9 cellular contexts compared by ENCODE assay signal in genomic region chr1:6208723-6209660, GRCh38. TPM values are rescaled to one million over a fixed set of nuclear protein-coding genes. Genes with fewer than 3 reads are reported as not detected.
DNase-seq lines count a peak whose midpoint lies in the region; ATAC-seq lines count a peak whose summit lies in the region.
"Had no signal": no experiment of that assay in that cellular context is flagged by ENCODE, and none has a peak within 500 bp of the region (broad histone marks: within the 10 kb centered on the region; RNA-seq: fewer than 3 reads in every experiment).

No MANE protein-coding gene starts in this region.

- no peak overlapping the region for H3K9ac ChIP-seq in Karpas-422 (ENCODE audit: low read length)

- peaks cover 3% of the 10 kb centered on the region for H3K36me3 Mint-ChIP-seq in T-helper 2 cell treated with Interferon-gamma antibody and Interleukin-4, amounts not matched to agents 5 μg/mL and 100 μg/mL, for 36 hours (ENCODE audit: low read depth)
- H3K36me3 Mint-ChIP-seq in naive thymus-derived CD4-positive, alpha-beta T cell, result peaks cover 0 to 21% (median 0%) of the 10 kb centered on the region in 5 donors

- H3K9me2 ChIP-seq in Karpas-422 (replicated peaks; ENCODE audit: insufficient read depth, low read length), result no peaks in the 10 kb centered on the region

- no peaks in the 10 kb centered on the region for H3K36me3 ChIP-seq in naive thymus-derived CD4-positive, alpha-beta T cell (ENCODE audit: control insufficient read depth in 2 of 3, insufficient read depth in 3 of 3, low read length in 3 of 3)
- no peaks in the 10 kb centered on the region for H3K36me3 ChIP-seq in Karpas-422 (ENCODE audit: insufficient read depth, low read length)

- peak; percentile 65 for ATAC-seq in naive thymus-derived CD4-positive, alpha-beta T cell

- peaks cover 0 to 8% of the 10 kb centered on the region in 2 donors for H3K27me3 ChIP-seq in naive thymus-derived CD4-positive, alpha-beta T cell (ENCODE audit: control insufficient read depth in 2 of 2, insufficient read depth in 2 of 2, low read length in 2 of 2)
- no peaks in the 10 kb centered on the region for H3K27me3 ChIP-seq in Karpas-422 (ENCODE audit: low read length)

- peaks cover 11% of the 10 kb centered on the region for H3K4me1 Mint-ChIP-seq in T-helper 2 cell treated with Interferon-gamma antibody and Interleukin-4, amounts not matched to agents 5 μg/mL and 100 μg/mL, for 36 hours (ENCODE audit: low read depth)
- H3K4me1 Mint-ChIP-seq in naive thymus-derived CD4-positive, alpha-beta T cell, result peaks cover 0 to 21% (median 7%) of the 10 kb centered on the region in 7 donors

- peak overlapping the region; percentile 27 for H3K4me3 ChIP-seq in naive thymus-derived CD4-positive, alpha-beta T cell (ENCODE audit: low read length)
- no peak overlapping the region for H3K4me3 ChIP-seq in Karpas-422 (ENCODE audit: low read length)

- no peaks in the 10 kb centered on the region for H4K20me1 ChIP-seq in Karpas-422 (ENCODE audit: insufficient read depth, low read depth, low read length)

- peaks cover 0 to 5% of the 10 kb centered on the region in 2 donors for H3K4me1 ChIP-seq in naive thymus-derived CD4-positive, alpha-beta T cell (ENCODE audit: control insufficient read depth in 2 of 2, insufficient read depth in 2 of 2, low read length in 2 of 2)
- H3K4me1 ChIP-seq in Karpas-422 (ENCODE audit: low read length), result peaks cover 14% of the 10 kb centered on the region

- H3K27ac Mint-ChIP-seq in T-helper 2 cell treated with Interferon-gamma antibody and Interleukin-4, amounts not matched to agents 5 μg/mL and 100 μg/mL, for 36 hours, result no peak overlapping the region
- H3K27ac Mint-ChIP-seq in naive thymus-derived CD4-positive, alpha-beta T cell, result peak overlapping the region in 1 of 9 donors; percentile 25

- no peak overlapping the region for H2AFZ ChIP-seq in Karpas-422 (ENCODE audit: low read length)

- H3K27ac ChIP-seq in naive thymus-derived CD4-positive, alpha-beta T cell (ENCODE audit: low read depth, low read length), result no peak overlapping the region
- no peak overlapping the region for H3K27ac ChIP-seq in Karpas-422 (ENCODE audit: low read length)

- peak overlapping the region; percentile 43 for H3K4me3 Mint-ChIP-seq in T-helper 2 cell treated with Interferon-gamma antibody and Interleukin-4, amounts not matched to agents 5 μg/mL and 100 μg/mL, for 36 hours
- peak overlapping the region in 8 of 10 donors; percentile 14 to 78 (median 56) for H3K4me3 Mint-ChIP-seq in naive thymus-derived CD4-positive, alpha-beta T cell

- intact Hi-C loops in naive thymus-derived CD4-positive, alpha-beta T cell (cut with micrococcal nuclease), result loop anchor here (1.0 to 10.0 kb wide), 4 partner anchors 26 to 393 kb away; partner anchors contain the start of genes ICMT (in 1 of the 2) and KLHL21 (in 1 of the 2)

- peak; percentile 32 for DNase-seq in stimulated activated CD4-positive, alpha-beta T cell treated with anti-CD3 and anti-CD28 coated beads, Interleukin-12 subunit alpha, Interleukin-12 subunit beta, amount 100 ng/mL, for 4 hours
- no peak for DNase-seq in stimulated activated CD4-positive, alpha-beta T cell treated with anti-CD3 and anti-CD28 coated beads, Interleukin-2, amount 100 ng/mL, for 48 hours
- peak; percentile 30 for DNase-seq in T-helper 2 cell treated with Interferon-gamma antibody and Interleukin-4, amounts not matched to agents 5 μg/mL and 100 μg/mL, for 36 hours (ENCODE audit: low spot score)
- DNase-seq in epidermal melanocyte (ENCODE audit: insufficient read length, low spot score) (peak; percentile 71), Karpas-422 (no peak), NCI-H446 treated with DMSO at 0.1 percent for 48 hours (lab: John Stamatoyannopoulos, UW) (no peak), SW 1271 (lab: John Stamatoyannopoulos, UW) (no peak)
- DNase-seq in naive thymus-derived CD4-positive, alpha-beta T cell, result peak in 2 of 9 donors; percentile 20 to 47

- no peaks in the 10 kb centered on the region for H3K9me3 ChIP-seq in naive thymus-derived CD4-positive, alpha-beta T cell (ENCODE audit: control insufficient read depth in 2 of 3, low read length in 3 of 3)
- no peaks in the 10 kb centered on the region for H3K9me3 ChIP-seq in Karpas-422 (ENCODE audit: low read length)

- H3K9me3 Mint-ChIP-seq in T-helper 2 cell treated with Interferon-gamma antibody and Interleukin-4, amounts not matched to agents 5 μg/mL and 100 μg/mL, for 36 hours, result no peaks in the 10 kb centered on the region
- peaks cover 0 to 2% (median 0%) of the 10 kb centered on the region in 11 donors for H3K9me3 Mint-ChIP-seq in naive thymus-derived CD4-positive, alpha-beta T cell

- POLR2A ChIA-PET in naive thymus-derived CD4-positive, alpha-beta T cell (lab: Charles Lee), result no interaction called here

- H3K79me2 ChIP-seq in Karpas-422 (ENCODE audit: low read length), result no peaks in the 10 kb centered on the region

- no peaks in the 10 kb centered on the region for H3K27me3 Mint-ChIP-seq in T-helper 2 cell treated with Interferon-gamma antibody and Interleukin-4, amounts not matched to agents 5 μg/mL and 100 μg/mL, for 36 hours (ENCODE audit: low read depth)
- H3K27me3 Mint-ChIP-seq in naive thymus-derived CD4-positive, alpha-beta T cell, result peaks cover 0 to 23% (median 6%) of the 10 kb centered on the region in 5 donors

- CTCF ChIA-PET in naive thymus-derived CD4-positive, alpha-beta T cell (lab: Charles Lee), result no interaction called here

- no peak overlapping the region for H3K4me2 ChIP-seq in Karpas-422 (ENCODE audit: low read depth, low read length, poor library complexity, severe bottlenecking)

RNA-seq across cellular contexts. Expression of gene RNF207, which starts 3.1 kb away (rescaled TPM):
- 10 to 100 TPM in 1 of 5 experiments, 1 to 10 TPM in 2, under 1 TPM in 2; 0.81 to 83.6 (median 3.1) TPM for total RNA-seq in naive thymus-derived CD4-positive, alpha-beta T cell
- under 1 TPM; 0.09 to 0.17 TPM for polyA plus RNA-seq in naive thymus-derived CD4-positive, alpha-beta T cell
- not detected in 2 replicates for total RNA-seq in Karpas-422 (2014; rRNA removed; shearing (Covaris generic); ENCODE audit: low replicate concordance)

RNA-seq across cellular contexts. Expression of gene RPL22, which starts 9.6 kb away (rescaled TPM):
- total RNA-seq in naive thymus-derived CD4-positive, alpha-beta T cell, result 100 to 1,000 TPM; 431 to 720 (median 579) TPM
- 100 to 1,000 TPM; 129 to 298 TPM for polyA plus RNA-seq in naive thymus-derived CD4-positive, alpha-beta T cell
- total RNA-seq in Karpas-422 (2014; rRNA removed; shearing (Covaris generic); ENCODE audit: low replicate concordance), result 183 and 271 TPM in 2 replicates

RNA-seq across cellular contexts. Expression of gene ICMT, which starts 26.8 kb away (rescaled TPM):
- total RNA-seq in naive thymus-derived CD4-positive, alpha-beta T cell, result 10 to 100 TPM in 3 of 5 experiments, 1 to 10 TPM in 2; 4.6 to 46.1 (median 16.3) TPM
- polyA plus RNA-seq in naive thymus-derived CD4-positive, alpha-beta T cell, result 10 to 100 TPM; 12.9 to 14.3 TPM
- total RNA-seq in Karpas-422 (2014; rRNA removed; shearing (Covaris generic); ENCODE audit: low replicate concordance), result 31.4 and 38.9 TPM in 2 replicates

RNA-seq across cellular contexts. Expression of gene CHD5, which starts 28.9 kb away (rescaled TPM):
- 1 to 10 TPM in 1 of 5 experiments, under 1 TPM in 4; 0.14 to 2.8 (median 0.37) TPM for total RNA-seq in naive thymus-derived CD4-positive, alpha-beta T cell
- not detected for polyA plus RNA-seq in naive thymus-derived CD4-positive, alpha-beta T cell
- not detected in 2 replicates for total RNA-seq in Karpas-422 (2014; rRNA removed; shearing (Covaris generic); ENCODE audit: low replicate concordance)

RNA-seq across cellular contexts. Expression of gene HES3, which starts 35.0 kb away (rescaled TPM):
- not detected for total RNA-seq in naive thymus-derived CD4-positive, alpha-beta T cell
- not detected for polyA plus RNA-seq in naive thymus-derived CD4-positive, alpha-beta T cell
- total RNA-seq in Karpas-422 (2014; rRNA removed; shearing (Covaris generic); ENCODE audit: low replicate concordance), result not detected in 2 replicates
- polyA plus RNA-seq: adipose tissue had no signal

Comparison
In these comparisons a context has a peak if more than half of its experiments do, and no peak if none do; other contexts are left out.
1. DNase-seq: peak in stimulated activated CD4-positive, alpha-beta T cell treated with anti-CD3 and anti-CD28 coated beads, Interleukin-12 subunit alpha, Interleukin-12 subunit beta, amount 100 ng/mL, for 4 hours (single experiment), T-helper 2 cell treated with Interferon-gamma antibody and Interleukin-4, amounts not matched to agents 5 μg/mL and 100 μg/mL, for 36 hours (single experiment) and epidermal melanocyte (single experiment); none in stimulated activated CD4-positive, alpha-beta T cell treated with anti-CD3 and anti-CD28 coated beads, Interleukin-2, amount 100 ng/mL, for 48 hours (0 of 2), Karpas-422 (single experiment), NCI-H446 treated with DMSO at 0.1 percent for 48 hours (single experiment) and SW 1271 (0 of 2).